ENCODE assay signal across 8 cellular contexts in genomic region chr2:108652187-108652931, GRCh38.
DNase-seq lines count a peak whose midpoint lies in the region; ATAC-seq lines count a peak whose summit lies in the region.
"Not testable (repeated sequence)": the region's sequence is repeated elsewhere in the genome, so short reads cannot be mapped to it uniquely, and the experiment has no call there.

No MANE protein-coding gene starts in this region.

- H3K4me2 ChIP-seq in mesenchymal stem cell (ENCODE audit: low read length, poor library complexity, severe bottlenecking), result not testable (repeated sequence)

- H4K91ac ChIP-seq in mesenchymal stem cell (ENCODE audit: low read length), result not testable (repeated sequence)

- DNase-seq in GF-D8 (lab: John Stamatoyannopoulos, UW), result peak; percentile 96
- peak; percentile 97 for DNase-seq in RPMI7951 (ENCODE audit: low read depth)
- DNase-seq in activated CD8-positive, alpha-beta memory T cell treated with anti-CD3 and anti-CD28 coated beads, Interleukin-2, amount 50 U/mL, for 4 hours, result peak; percentile 33
- peak; percentile 10 for DNase-seq in effector CD4-positive, alpha-beta T cell
- peak; percentile 97 for DNase-seq in mesenchymal stem cell
- peak; percentile 60 for DNase-seq in stimulated activated CD8-positive, alpha-beta memory T cell treated with anti-CD3 and anti-CD28 coated beads, Interleukin-4, amount 100 ng/mL, for 48 hours

- not testable (repeated sequence) for H3K79me1 ChIP-seq in mesenchymal stem cell (replicated peaks; ENCODE audit: low read length, poor library complexity, severe bottlenecking)

- H2AK5ac ChIP-seq in mesenchymal stem cell (ENCODE audit: low read length, severe bottlenecking), result not testable (repeated sequence)

- not testable (repeated sequence) for H4K8ac ChIP-seq in mesenchymal stem cell (ENCODE audit: low read length)

- not testable (repeated sequence) for H3K4me1 ChIP-seq in mesenchymal stem cell (ENCODE audit: control insufficient read depth, insufficient read depth, low read depth, low read length)

- H2BK12ac ChIP-seq in mesenchymal stem cell (ENCODE audit: low read length in 2 of 2), result peak overlapping the region in 1 of 2 experiments; percentile 90

- H3K18ac ChIP-seq in mesenchymal stem cell (ENCODE audit: low read depth in 1 of 2, low read length in 2 of 2), result peak overlapping the region in 1 of 2 experiments; percentile 52

- not testable (repeated sequence) for H2BK120ac ChIP-seq in mesenchymal stem cell (ENCODE audit: low read depth, low read length)

- peak overlapping the region; percentile 89 for H3K27ac ChIP-seq in mesenchymal stem cell (ENCODE audit: low read length, poor library complexity, severe bottlenecking)

- H3K27me3 ChIP-seq in mesenchymal stem cell (ENCODE audit: control insufficient read depth in 1 of 2, insufficient read depth in 1 of 2, low read length in 2 of 2), result not testable (repeated sequence)

- not testable (repeated sequence) for H3K9me3 ChIP-seq in mesenchymal stem cell (ENCODE audit: control insufficient read depth, low read length)

- WGBS in mesenchymal stem cell, result 44% methylated on average over 4 of the region's 7 CpGs

- not testable (repeated sequence) for H3K4me3 ChIP-seq in mesenchymal stem cell (ENCODE audit: insufficient read depth in 1 of 2, low read depth in 1 of 2, low read length in 2 of 2)

- not testable (repeated sequence) for H2BK5ac ChIP-seq in mesenchymal stem cell (ENCODE audit: low read depth, low read length, poor library complexity, severe bottlenecking)

- H3K23ac ChIP-seq in mesenchymal stem cell (ENCODE audit: low read length in 2 of 2), result not testable (repeated sequence)

- H3K14ac ChIP-seq in mesenchymal stem cell (ENCODE audit: low read length in 2 of 2), result not testable (repeated sequence)

- H2AFZ ChIP-seq in mesenchymal stem cell (ENCODE audit: low read depth, low read length), result not testable (repeated sequence)

- ATAC-seq in GM21576 (IDR thresholded peaks at IDR 0.05; ENCODE audit: unreplicated experiment), result peak; percentile 90
- ATAC-seq in HG03378 (IDR thresholded peaks at IDR 0.05; ENCODE audit: unreplicated experiment), result peak; percentile 97

- not testable (repeated sequence) for H3K4ac ChIP-seq in mesenchymal stem cell (ENCODE audit: low read depth in 1 of 2, low read length in 2 of 2)

- H3K9ac ChIP-seq in mesenchymal stem cell (ENCODE audit: low read length), result peak overlapping the region; percentile 68

- not testable (repeated sequence) for H3K36me3 ChIP-seq in mesenchymal stem cell (ENCODE audit: control insufficient read depth in 1 of 2, insufficient read depth in 2 of 2, low read depth in 1 of 2, low read length in 2 of 2)

- not testable (repeated sequence) for H2BK15ac ChIP-seq in mesenchymal stem cell (ENCODE audit: low read depth, poor library complexity, severe bottlenecking)

Comparison
In these comparisons a context has a peak if more than half of its experiments do, and no peak if none do; other contexts are left out.
1. DNase-seq: peak in every context shown above with its lines; median percentile 97 in RPMI7951; 97 in mesenchymal stem cell; 96 in GF-D8; 60 in stimulated activated CD8-positive, alpha-beta memory T cell treated with anti-CD3 and anti-CD28 coated beads, Interleukin-4, amount 100 ng/mL, for 48 hours; 33 in activated CD8-positive, alpha-beta memory T cell treated with anti-CD3 and anti-CD28 coated beads, Interleukin-2, amount 50 U/mL, for 4 hours; 10 in effector CD4-positive, alpha-beta T cell.